ENCODE assay signal across 8 cellular contexts in genomic region chr11:71998649-71999310, GRCh38. TPM values are rescaled to one million over a fixed set of nuclear protein-coding genes. Genes with fewer than 3 reads are reported as not detected.
DNase-seq lines count a peak whose midpoint lies in the region; ATAC-seq and TF ChIP-seq lines count a peak whose summit lies in the region.

Gene IL18BP (plus strand): TSS chr11:71998909. CDS start chr11:71999985, 1,076 bp downstream.

- peak; percentile 82 for ATAC-seq in CD8-positive, alpha-beta T cell
- ATAC-seq in HG03442 (IDR thresholded peaks at IDR 0.05; ENCODE audit: unreplicated experiment) (peak; percentile 41), upper lobe of right lung (peak; percentile 67), HG03520 (IDR thresholded peaks at IDR 0.05; ENCODE audit: unreplicated experiment) (no peak)

- POLR2A ChIA-PET in CD8-positive, alpha-beta T cell (lab: Charles Lee): interaction anchor here (1.3 to 1.4 kb wide), 2 partner anchors 15 to 42 kb away, joined by 3 to 7 read pairs; no protein-coding TSS in a partner anchor

- no peak for TF ChIP-seq CTCF in CD8-positive, alpha-beta T cell (IDR thresholded peaks at IDR 0.05)
- TF ChIP-seq CTCF in upper lobe of right lung (IDR thresholded peaks at IDR 0.05): no peak

- peak within 1 kb of the TSS; percentile 47 for H3K27ac ChIP-seq in CD8-positive, alpha-beta T cell (ENCODE audit: low read depth, low read length)
- H3K27ac ChIP-seq in upper lobe of right lung: peak within 1 kb of the TSS; percentile 55

- peaks cover 49% of the 10 kb centered on the region for H3K36me3 Mint-ChIP-seq in CD8-positive, alpha-beta T cell
- peaks cover 25% of the 10 kb centered on the region for H3K36me3 Mint-ChIP-seq in activated naive CD8-positive, alpha-beta T cell treated with anti-CD3 and anti-CD28 coated beads for 36 hours

- H3K9me3 ChIP-seq in CD8-positive, alpha-beta T cell (ENCODE audit: low read length): no peaks in the 10 kb centered on the region
- no peaks in the 10 kb centered on the region for H3K9me3 ChIP-seq in upper lobe of right lung

- H3K27me3 ChIP-seq in CD8-positive, alpha-beta T cell (ENCODE audit: insufficient read depth, low read length): no peaks in the 10 kb centered on the region
- no peaks in the 10 kb centered on the region for H3K27me3 ChIP-seq in upper lobe of right lung

- peaks cover 24% of the 10 kb centered on the region for H3K4me1 ChIP-seq in CD8-positive, alpha-beta T cell (ENCODE audit: insufficient read depth, low read length)
- H3K4me1 ChIP-seq in upper lobe of right lung: peaks cover 22% of the 10 kb centered on the region

- peaks cover 16% of the 10 kb centered on the region for H3K36me3 ChIP-seq in CD8-positive, alpha-beta T cell (ENCODE audit: insufficient read depth, low read length)
- H3K36me3 ChIP-seq in upper lobe of right lung: peaks cover 29% of the 10 kb centered on the region

- CTCF ChIA-PET in CD8-positive, alpha-beta T cell (lab: Charles Lee): interaction anchor here (1.3 to 1.8 kb wide), 2 partner anchors 22 to 146 kb away, joined by 3 to 6 read pairs; no protein-coding TSS in a partner anchor

- H3K4me3 Mint-ChIP-seq in CD8-positive, alpha-beta T cell: peak within 1 kb of the TSS; percentile 87
- peak within 1 kb of the TSS; percentile 62 for H3K4me3 Mint-ChIP-seq in activated naive CD8-positive, alpha-beta T cell treated with anti-CD3 and anti-CD28 coated beads for 36 hours

- H3K4me1 Mint-ChIP-seq in CD8-positive, alpha-beta T cell (ENCODE audit: low read depth): peaks cover 31% of the 10 kb centered on the region
- H3K4me1 Mint-ChIP-seq in activated naive CD8-positive, alpha-beta T cell treated with anti-CD3 and anti-CD28 coated beads for 36 hours: peaks cover 22% of the 10 kb centered on the region

- H3K27me3 Mint-ChIP-seq in CD8-positive, alpha-beta T cell (ENCODE audit: low read depth): no peaks in the 10 kb centered on the region
- no peaks in the 10 kb centered on the region for H3K27me3 Mint-ChIP-seq in activated naive CD8-positive, alpha-beta T cell treated with anti-CD3 and anti-CD28 coated beads for 36 hours

- intact Hi-C loops in CD8-positive, alpha-beta T cell (cut with DNase I, micrococcal nuclease): no loop called here
- intact Hi-C loops in upper lobe of right lung (cut with DNase I): no loop called here

- H3K9me3 Mint-ChIP-seq in CD8-positive, alpha-beta T cell: no peaks in the 10 kb centered on the region
- no peaks in the 10 kb centered on the region for H3K9me3 Mint-ChIP-seq in activated naive CD8-positive, alpha-beta T cell treated with anti-CD3 and anti-CD28 coated beads for 36 hours

- peak in 5 of 7 experiments; percentile 21 to 65 (median 35) for DNase-seq in CD8-positive, alpha-beta T cell
- DNase-seq in activated naive CD8-positive, alpha-beta T cell treated with anti-CD3 and anti-CD28 coated beads for 36 hours: no peak
- peak; percentile 65 for DNase-seq in medulla oblongata (ENCODE audit: extremely low spot score)
- peak; percentile 63 for DNase-seq in upper lobe of right lung
- no peak for DNase-seq in DMS 273 treated with DMSO at 0.1 percent for 48 hours (lab: John Stamatoyannopoulos, UW)
- no peak for DNase-seq in NCI-H2171 treated with DMSO at 0.1 percent for 48 hours (lab: John Stamatoyannopoulos, UW)

- H3K27ac Mint-ChIP-seq in CD8-positive, alpha-beta T cell: peak within 1 kb of the TSS; percentile 95
- peak within 1 kb of the TSS; percentile 89 for H3K27ac Mint-ChIP-seq in activated naive CD8-positive, alpha-beta T cell treated with anti-CD3 and anti-CD28 coated beads for 36 hours

- peak within 1 kb of the TSS; percentile 51 for H3K4me3 ChIP-seq in CD8-positive, alpha-beta T cell (ENCODE audit: low read depth, low read length)
- peak within 1 kb of the TSS; percentile 40 for H3K4me3 ChIP-seq in upper lobe of right lung

RNA-seq across cellular contexts. Expression of gene IL18BP, which starts in this region (rescaled TPM):
- total RNA-seq in CD8-positive, alpha-beta T cell: 10 to 100 TPM; 13.7 to 13.8 TPM
- 1 to 10 TPM; 6.9 to 7.4 TPM for total RNA-seq in activated naive CD8-positive, alpha-beta T cell treated with anti-CD3 and anti-CD28 coated beads for 36 hours
- 21.5 TPM for total RNA-seq in upper lobe of right lung

Comparison
In these comparisons a context has a peak if more than half of its experiments do, and no peak if none do; other contexts are left out.
1. DNase-seq: peak in CD8-positive, alpha-beta T cell (5 of 7), medulla oblongata (single experiment) and upper lobe of right lung (single experiment); none in activated naive CD8-positive, alpha-beta T cell treated with anti-CD3 and anti-CD28 coated beads for 36 hours (single experiment), DMS 273 treated with DMSO at 0.1 percent for 48 hours (single experiment) and NCI-H2171 treated with DMSO at 0.1 percent for 48 hours (single experiment).